In genomic region chr2:62653582-62654422, GRCh38 we compare ENCODE assay signal across 26 cellular contexts. TPM values are rescaled to one million over a fixed set of nuclear protein-coding genes. Genes with fewer than 3 reads are reported as not detected.
DNase-seq lines count a peak whose midpoint lies in the region; ATAC-seq and TF ChIP-seq lines count a peak whose summit lies in the region.
"Had no signal": no experiment of that assay in that cellular context is flagged by ENCODE, and none has a peak within 500 bp of the region (broad histone marks: within the 10 kb centered on the region; RNA-seq: fewer than 3 reads in every experiment).

No MANE protein-coding gene starts in this region.

- peak overlapping the region; percentile 38 for H3K4me3 Mint-ChIP-seq in Calu3 (ENCODE audit: low read depth, unreplicated experiment)
- H3K4me3 Mint-ChIP-seq: activated CD8-positive, alpha-beta T cell treated with anti-CD3 and anti-CD28 coated beads, Interleukin-2, amount 10 ng/mL, durations not matched to agents 7 days and 5 days; B cell; endodermal cell; natural killer cell had no signal

- H3K4me1 ChIP-seq in esophagus squamous epithelium = peaks cover 0 to 39% (median 15%) of the 10 kb centered on the region in 3 donors
- H3K4me1 ChIP-seq in mucosa of descending colon (ENCODE audit: low read depth) = no peaks in the 10 kb centered on the region
- H3K4me1 ChIP-seq in tibial artery = no peaks in the 10 kb centered on the region
- H3K4me1 ChIP-seq: left lung, upper lobe of right lung had no signal

- H3K27ac Mint-ChIP-seq in Calu3 (ENCODE audit: unreplicated experiment) = peak overlapping the region; percentile 53
- H3K27ac Mint-ChIP-seq: activated CD8-positive, alpha-beta T cell treated with anti-CD3 and anti-CD28 coated beads, Interleukin-2, amount 10 ng/mL, durations not matched to agents 7 days and 5 days; B cell; endodermal cell; natural killer cell had no signal

- H3K4me1 Mint-ChIP-seq in Calu3 (ENCODE audit: low read depth, unreplicated experiment) = peaks cover 19% of the 10 kb centered on the region
- H3K4me1 Mint-ChIP-seq: endodermal cell, natural killer cell had no signal

- 35 to 38% methylated on average over 5 of the region's 5 CpGs for WGBS in esophagus squamous epithelium, 2 donors

- H3K27ac ChIP-seq in RWPE1 (no peak overlapping the region), esophagus squamous epithelium (peak overlapping the region in 3 of 4 donors; percentile 38 to 64 (median 50)), tibial artery (no peak overlapping the region)
- H3K27ac ChIP-seq: brain microvascular endothelial cell, KMS-11, left lung, upper lobe of right lung had no signal

- no peak for TF ChIP-seq POLR2A in esophagus squamous epithelium (IDR thresholded peaks at IDR 0.05)

- no peaks in the 10 kb centered on the region for H3K9me3 Mint-ChIP-seq in Calu3 (ENCODE audit: low read depth, unreplicated experiment)
- H3K9me3 Mint-ChIP-seq: natural killer cell had no signal

- ATAC-seq in mucosa of descending colon (peak; percentile 47), HG02642 (IDR thresholded peaks at IDR 0.05; ENCODE audit: poor library complexity, unreplicated experiment) (no peak)
- ATAC-seq: activated CD8-positive, alpha-beta T cell treated with anti-CD3 and anti-CD28 coated beads, Interleukin-2, amount 10 ng/mL, durations not matched to agents 7 days and 5 days; left lung; natural killer cell; right cardiac atrium; upper lobe of right lung had no signal

- H3K36me3 Mint-ChIP-seq in Calu3 (ENCODE audit: insufficient read depth, unreplicated experiment) = peaks cover 5% of the 10 kb centered on the region
- H3K36me3 Mint-ChIP-seq: natural killer cell had no signal

- POLR2A ChIA-PET in RWPE1 (lab: Yijun Ruan, JAX; ENCODE audit: low non-redundant PET) = no interaction called here

- DNase-seq in Calu3 (no peak), RWPE1 (ENCODE audit: low spot score) (peak; percentile 68), esophagus squamous epithelium (lab: John Stamatoyannopoulos, UW) (no peak), mucosa of descending colon (no peak), tibial artery (no peak), inferior parietal cortex (ENCODE audit: extremely low spot score) (no peak), cerebellar nuclear complex (lab: John Stamatoyannopoulos, UW) (no peak)
- DNase-seq: activated CD4-positive, alpha-beta T cell treated with anti-CD3 and anti-CD28 coated beads for 1 hour; activated CD8-positive, alpha-beta T cell treated with anti-CD3 and anti-CD28 coated beads, Interleukin-2, amount 10 ng/mL, durations not matched to agents 7 days and 5 days; activated gamma-delta T cell; brain microvascular endothelial cell; DMS79; endodermal cell; glutamatergic neuron; left lung; midbrain; natural killer cell; NCI-H1694; NCI-H2171 treated with DMSO at 0.1 percent for 48 hours; NCI-H524 treated with DMSO at 0.1 percent for 48 hours; NK-92 treated with Interleukin-12 subunit alpha and Interleukin-12 subunit beta, amount 100 ng/mL, for 24 hours; right cardiac atrium; upper lobe of right lung had no signal

- no TSS peak for BruUV-seq in Calu3 (replicated peaks; lab: Mats Ljungman, UMichigan)

- no peaks in the 10 kb centered on the region for H3K27me3 ChIP-seq in esophagus squamous epithelium
- no peaks in the 10 kb centered on the region for H3K27me3 ChIP-seq in tibial artery
- H3K27me3 ChIP-seq: brain microvascular endothelial cell, left lung, upper lobe of right lung had no signal

- H3K4me3 ChIP-seq in esophagus squamous epithelium (no peak overlapping the region), mucosa of descending colon (no peak overlapping the region), tibial artery (no peak overlapping the region)
- H3K4me3 ChIP-seq: left lung, upper lobe of right lung had no signal

- H3K9me3 ChIP-seq in esophagus squamous epithelium (no peaks in the 10 kb centered on the region), mucosa of descending colon (no peaks in the 10 kb centered on the region), tibial artery (no peaks in the 10 kb centered on the region)
- H3K9me3 ChIP-seq: left lung, upper lobe of right lung had no signal

- H3K27me3 Mint-ChIP-seq in Calu3 (ENCODE audit: unreplicated experiment) = no peaks in the 10 kb centered on the region
- H3K27me3 Mint-ChIP-seq: B cell had no signal

- TF ChIP-seq CTCF in Calu3 (IDR thresholded peaks at IDR 0.05; ENCODE audit: unreplicated experiment) = no peak
- TF ChIP-seq CTCF in RWPE1 (conservative IDR thresholded peaks at IDR 0.05; ENCODE audit: low read depth) = no peak
- TF ChIP-seq CTCF in esophagus squamous epithelium (IDR thresholded peaks at IDR 0.05) = no peak
- TF ChIP-seq CTCF in mucosa of descending colon (IDR thresholded peaks at IDR 0.05) = no peak
- TF ChIP-seq CTCF in tibial artery (IDR thresholded peaks at IDR 0.05) = no peak

- CTCF ChIA-PET in Calu3 (lab: Charles Lee) (interaction anchor here (1.0 kb wide), 1 partner anchor 76 kb away, joined by 6 read pairs; no protein-coding TSS in a partner anchor), RWPE1 (lab: Yijun Ruan, JAX) (no interaction called here)

- H3K36me3 ChIP-seq in esophagus squamous epithelium (no peaks in the 10 kb centered on the region), mucosa of descending colon (ENCODE audit: low read depth) (no peaks in the 10 kb centered on the region), tibial artery (no peaks in the 10 kb centered on the region)
- H3K36me3 ChIP-seq: brain microvascular endothelial cell, left lung, upper lobe of right lung had no signal

- intact Hi-C loops in Calu3 (cut with micrococcal nuclease; ENCODE audit: unreplicated experiment) = loop anchor here (2.0 to 5.0 kb wide), 2 partner anchors 75 to 118 kb away; no protein-coding TSS in a partner anchor
- intact Hi-C loops in esophagus squamous epithelium (cut with DNase I) = no loop called here
- intact Hi-C loops in mucosa of descending colon (cut with DNase I, micrococcal nuclease) = no loop called here
- intact Hi-C loops in tibial artery (cut with DNase I; ENCODE audit: low total_unique reads) = no loop called here

RNA-seq across cellular contexts. Expression of gene EHBP1, which starts 51.7 kb away (rescaled TPM):
- total RNA-seq in Calu3 (2022) = 82.9 and 89.2 TPM in 2 replicates
- 100 to 1,000 TPM in 1 of 4 donors, 10 to 100 TPM in 3; 59.6 to 111 (median 77.9) TPM for total RNA-seq in esophagus squamous epithelium
- total RNA-seq in mucosa of descending colon = 100 to 1,000 TPM in 1 of 3 donors, 10 to 100 TPM in 2; 26.9 to 136 (median 28.2) TPM

Comparison
In these comparisons a context has a peak if more than half of its experiments do, and no peak if none do; other contexts are left out.
1. H3K27ac ChIP-seq: peak in esophagus squamous epithelium (3 of 4); none in RWPE1 (single experiment) and tibial artery (0 of 2).